In the genomic region with DNA sequence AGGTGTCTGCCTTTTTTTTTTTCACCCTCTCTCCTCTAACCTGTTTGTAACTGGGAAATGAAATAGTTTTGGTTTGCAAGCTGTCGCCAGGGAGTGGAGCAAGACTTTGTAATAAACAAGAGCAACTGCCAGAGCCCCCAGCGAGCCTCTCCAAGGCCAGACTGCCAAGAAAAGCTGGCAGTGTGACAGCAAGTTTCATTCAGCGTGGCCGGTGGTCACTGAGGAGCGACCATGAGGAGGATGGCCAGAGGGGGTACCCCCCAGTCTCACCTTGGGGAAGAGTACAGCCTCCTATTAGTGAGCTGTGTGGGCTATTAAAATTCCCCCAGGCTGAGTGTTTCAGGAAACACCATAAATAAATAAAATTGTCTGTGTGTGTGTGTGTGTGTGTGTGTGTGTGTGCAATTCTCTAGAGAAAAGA, we compare ENCODE assay signal across 8 cellular contexts.
DNase-seq lines count a peak whose midpoint lies in the region; ATAC-seq and TF ChIP-seq lines count a peak whose summit lies in the region.

No MANE protein-coding gene starts in this region.

- peaks cover 0 to 3% (median 0%) of the 10 kb centered on the region in 5 donors for H3K9me3 ChIP-seq in subcutaneous abdominal adipose tissue (ENCODE audit: control insufficient read depth in 5 of 5, low read length in 5 of 5)

- H3K4me3 ChIP-seq in HFF-Myc (replicated peaks; ENCODE audit: low read depth, low read length): no peak overlapping the region; the same call in 1 of the 2 replicates
- H3K4me3 ChIP-seq in subcutaneous abdominal adipose tissue (ENCODE audit: low read depth in 1 of 5, low read length in 5 of 5): peak overlapping the region in 4 of 5 donors; percentile 8 to 59 (median 34)

- ATAC-seq in HG02763 (IDR thresholded peaks at IDR 0.05; ENCODE audit: unreplicated experiment) (no peak), HG03432 (IDR thresholded peaks at IDR 0.05; ENCODE audit: unreplicated experiment) (no peak)

- peak overlapping the region in 3 of 5 donors; percentile 39 to 65 (median 54) for H3K9ac ChIP-seq in subcutaneous abdominal adipose tissue (ENCODE audit: low read length in 5 of 5)

- H3K27ac ChIP-seq in subcutaneous abdominal adipose tissue (ENCODE audit: low read depth, low read length): peak overlapping the region; percentile 71

- H3K4me1 ChIP-seq in subcutaneous abdominal adipose tissue (ENCODE audit: control insufficient read depth in 5 of 5, insufficient read depth in 5 of 5, low read length in 5 of 5): peaks cover 3 to 24% (median 20%) of the 10 kb centered on the region in 5 donors

- in situ Hi-C loops in KBM-7 (cut with MboI; ENCODE audit: low pct_unique_long_range_greater_than_20kb, low sequenced_read_pairs): no loop called here

- peak; percentile 31 for DNase-seq in HFF-Myc (ENCODE audit: extremely low read depth, low read depth)
- peak; percentile 80 for DNase-seq in amniotic epithelial cell (ENCODE audit: low read depth)
- DNase-seq in kidney glomerular epithelial cell (lab: John Stamatoyannopoulos, UW): peak; percentile 81
- no peak for DNase-seq in KBM-7
- no peak for DNase-seq in OCI-M1 (lab: John Stamatoyannopoulos, UW)

- H3K27me3 ChIP-seq in subcutaneous abdominal adipose tissue (ENCODE audit: control insufficient read depth in 5 of 5, insufficient read depth in 4 of 5, low read length in 5 of 5): no peaks in the 10 kb centered on the region

- no peaks in the 10 kb centered on the region for H3K36me3 ChIP-seq in subcutaneous abdominal adipose tissue (ENCODE audit: control insufficient read depth in 5 of 5, insufficient read depth in 5 of 5, low read length in 5 of 5)

- no peak for TF ChIP-seq CTCF in HFF-Myc (IDR thresholded peaks at IDR 0.05; ENCODE audit: low read depth, low read length, missing control alignments)

Comparison
In these comparisons a context has a peak if more than half of its experiments do, and no peak if none do; other contexts are left out.
1. DNase-seq: peak in HFF-Myc (single experiment), amniotic epithelial cell (single experiment) and kidney glomerular epithelial cell (single experiment); none in KBM-7 (single experiment) and OCI-M1 (single experiment).